ENCODE assay signal across 28 cellular contexts in genomic region chr20:684676-685319, GRCh38. TPM values are rescaled to one million over a fixed set of nuclear protein-coding genes. Genes with fewer than 3 reads are reported as not detected.
"Had no signal": no experiment of that assay in that cellular context is flagged by ENCODE, and none has a peak within 500 bp of the region (broad histone marks: within the 10 kb centered on the region; RNA-seq: fewer than 3 reads in every experiment).

No MANE protein-coding gene starts in this region.

- H2AFZ ChIP-seq: PC-9 had no signal

- DNase-seq: KBM-7, MV-4-11, NCI-H1048, NCI-H1105, NCI-H1417, NCI-H1436 treated with DMSO at 0.1 percent for 48 hours, NCI-H1694 treated with DMSO at 0.1 percent for 48 hours, NCI-H1930, NCI-H2081, NCI-H2107, NCI-H2227 treated with DMSO at 0.1 percent for 48 hours, NCI-H446, NCI-H510A, NCI-H524 treated with DMSO at 0.1 percent for 48 hours, NCI-H69, NCI-H774, Peyer's patch, SHP77 treated with DMSO at 0.1 percent for 48 hours, SJCRH30 had no signal

- H3K27me3 ChIP-seq: Peyer's patch had no signal

- H3K4me3 ChIP-seq: PC-9, Peyer's patch, SJCRH30 had no signal

- H3K27ac ChIP-seq: HL-60, PC-9, Peyer's patch, SJCRH30 had no signal

- H3K36me3 ChIP-seq: Peyer's patch, SJCRH30 had no signal

- H3K4me2 ChIP-seq: PC-9 had no signal

- ATAC-seq: Right ventricle myocardium inferior, SK-N-SH treated with all-trans-retinoic acid at 6 μM for 48 hours had no signal

- H3K4me1 ChIP-seq: Peyer's patch, SJCRH30 had no signal

- H3K9me3 ChIP-seq: Peyer's patch, SJCRH30 had no signal

- FAIRE-seq: HTR-8/SVneo had no signal

RNA-seq across cellular contexts. Expression of gene SCRT2, which starts 9.2 kb away (rescaled TPM):
- total RNA-seq: LHCN-M2, MCF 10A, OCI-LY7, PC-9, Peyer's patch, Right ventricle myocardium inferior, RPMI7951, SJCRH30 had no signal
